1 cellular context compared by ENCODE assay signal in the genomic region with DNA sequence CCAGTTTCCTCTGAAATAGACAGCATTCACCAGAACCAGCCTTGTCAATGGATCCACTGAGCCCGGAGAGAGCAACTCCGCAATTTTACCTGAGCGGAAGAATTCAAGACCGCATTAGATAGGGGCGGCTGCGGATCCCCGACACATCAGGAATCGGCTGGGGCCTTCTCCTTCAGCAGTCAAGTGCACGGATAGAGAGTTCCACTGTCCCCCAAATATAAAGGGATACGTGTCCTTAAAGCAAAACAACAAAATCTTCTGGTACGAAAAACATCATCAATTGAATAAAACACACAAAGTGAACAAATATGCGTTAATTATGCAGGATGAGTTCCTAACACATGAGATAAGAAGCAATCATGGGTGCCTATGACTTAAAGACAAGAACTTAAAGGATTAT.
TF ChIP-seq lines count a peak whose summit lies in the region.

No MANE protein-coding gene starts in this region.

TF ChIP-seq in HCT116, 20 proteins besides CTCF, POLR2A, EP300 and RAD21 (continued from another document):
- TF ChIP-seq, protein P1, sequence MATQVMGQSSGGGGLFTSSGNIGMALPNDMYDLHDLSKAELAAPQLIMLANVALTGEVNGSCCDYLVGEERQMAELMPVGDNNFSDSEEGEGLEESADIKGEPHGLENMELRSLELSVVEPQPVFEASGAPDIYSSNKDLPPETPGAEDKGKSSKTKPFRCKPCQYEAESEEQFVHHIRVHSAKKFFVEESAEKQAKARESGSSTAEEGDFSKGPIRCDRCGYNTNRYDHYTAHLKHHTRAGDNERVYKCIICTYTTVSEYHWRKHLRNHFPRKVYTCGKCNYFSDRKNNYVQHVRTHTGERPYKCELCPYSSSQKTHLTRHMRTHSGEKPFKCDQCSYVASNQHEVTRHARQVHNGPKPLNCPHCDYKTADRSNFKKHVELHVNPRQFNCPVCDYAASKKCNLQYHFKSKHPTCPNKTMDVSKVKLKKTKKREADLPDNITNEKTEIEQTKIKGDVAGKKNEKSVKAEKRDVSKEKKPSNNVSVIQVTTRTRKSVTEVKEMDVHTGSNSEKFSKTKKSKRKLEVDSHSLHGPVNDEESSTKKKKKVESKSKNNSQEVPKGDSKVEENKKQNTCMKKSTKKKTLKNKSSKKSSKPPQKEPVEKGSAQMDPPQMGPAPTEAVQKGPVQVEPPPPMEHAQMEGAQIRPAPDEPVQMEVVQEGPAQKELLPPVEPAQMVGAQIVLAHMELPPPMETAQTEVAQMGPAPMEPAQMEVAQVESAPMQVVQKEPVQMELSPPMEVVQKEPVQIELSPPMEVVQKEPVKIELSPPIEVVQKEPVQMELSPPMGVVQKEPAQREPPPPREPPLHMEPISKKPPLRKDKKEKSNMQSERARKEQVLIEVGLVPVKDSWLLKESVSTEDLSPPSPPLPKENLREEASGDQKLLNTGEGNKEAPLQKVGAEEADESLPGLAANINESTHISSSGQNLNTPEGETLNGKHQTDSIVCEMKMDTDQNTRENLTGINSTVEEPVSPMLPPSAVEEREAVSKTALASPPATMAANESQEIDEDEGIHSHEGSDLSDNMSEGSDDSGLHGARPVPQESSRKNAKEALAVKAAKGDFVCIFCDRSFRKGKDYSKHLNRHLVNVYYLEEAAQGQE (IDR thresholded peaks at IDR 0.05; ENCODE audit: low read depth), result no peak
- TF ChIP-seq EZH2phosphoT487 (IDR thresholded peaks at IDR 0.05; ENCODE audit: borderline replicate concordance), result no peak
- no peak for TF ChIP-seq TCF7L2 (IDR thresholded peaks at IDR 0.05; ENCODE audit: borderline replicate concordance, extremely low read depth, insufficient read depth, insufficient read length)
- TF ChIP-seq YY1 (IDR thresholded peaks at IDR 0.05; ENCODE audit: extremely low read depth, insufficient replicate concordance, low read depth, low read length), result no peak
- no peak for TF ChIP-seq EZH2 (IDR thresholded peaks at IDR 0.05)
- TF ChIP-seq, protein P2, sequence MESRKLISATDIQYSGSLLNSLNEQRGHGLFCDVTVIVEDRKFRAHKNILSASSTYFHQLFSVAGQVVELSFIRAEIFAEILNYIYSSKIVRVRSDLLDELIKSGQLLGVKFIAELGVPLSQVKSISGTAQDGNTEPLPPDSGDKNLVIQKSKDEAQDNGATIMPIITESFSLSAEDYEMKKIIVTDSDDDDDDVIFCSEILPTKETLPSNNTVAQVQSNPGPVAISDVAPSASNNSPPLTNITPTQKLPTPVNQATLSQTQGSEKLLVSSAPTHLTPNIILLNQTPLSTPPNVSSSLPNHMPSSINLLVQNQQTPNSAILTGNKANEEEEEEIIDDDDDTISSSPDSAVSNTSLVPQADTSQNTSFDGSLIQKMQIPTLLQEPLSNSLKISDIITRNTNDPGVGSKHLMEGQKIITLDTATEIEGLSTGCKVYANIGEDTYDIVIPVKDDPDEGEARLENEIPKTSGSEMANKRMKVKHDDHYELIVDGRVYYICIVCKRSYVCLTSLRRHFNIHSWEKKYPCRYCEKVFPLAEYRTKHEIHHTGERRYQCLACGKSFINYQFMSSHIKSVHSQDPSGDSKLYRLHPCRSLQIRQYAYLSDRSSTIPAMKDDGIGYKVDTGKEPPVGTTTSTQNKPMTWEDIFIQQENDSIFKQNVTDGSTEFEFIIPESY (IDR thresholded peaks at IDR 0.05; ENCODE audit: extremely low read depth, insufficient replicate concordance, low read length), result no peak
- no peak for TF ChIP-seq POLR2AphosphoS5 (IDR thresholded peaks at IDR 0.05; ENCODE audit: low read depth, low read length)
- TF ChIP-seq CEBPB (IDR thresholded peaks at IDR 0.05; ENCODE audit: low read depth), result no peak
- TF ChIP-seq JUND (IDR thresholded peaks at IDR 0.05), result no peak
- no peak for TF ChIP-seq SRF (IDR thresholded peaks at IDR 0.05; ENCODE audit: low read depth)
- TF ChIP-seq EGR1 (IDR thresholded peaks at IDR 0.05; ENCODE audit: low read depth), result no peak
- TF ChIP-seq FOSL1 (IDR thresholded peaks at IDR 0.05; ENCODE audit: low read depth), result no peak
- TF ChIP-seq ZNF274 (IDR thresholded peaks at IDR 0.05; ENCODE audit: low read depth, low read length), result no peak
- TF ChIP-seq CBX3 (IDR thresholded peaks at IDR 0.05; ENCODE audit: low read depth), result no peak
- TF ChIP-seq, protein P3, sequence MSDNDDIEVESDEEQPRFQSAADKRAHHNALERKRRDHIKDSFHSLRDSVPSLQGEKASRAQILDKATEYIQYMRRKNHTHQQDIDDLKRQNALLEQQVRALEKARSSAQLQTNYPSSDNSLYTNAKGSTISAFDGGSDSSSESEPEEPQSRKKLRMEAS (IDR thresholded peaks at IDR 0.05), result no peak
